17 cellular contexts compared by ENCODE assay signal in genomic region chr6:145155411-145155810, GRCh38.
DNase-seq lines count a peak whose midpoint lies in the region; ATAC-seq and TF ChIP-seq lines count a peak whose summit lies in the region.
"Had no signal": no experiment of that assay in that cellular context is flagged by ENCODE, and none has a peak within 500 bp of the region (broad histone marks: within the 10 kb centered on the region; RNA-seq: fewer than 3 reads in every experiment).

No MANE protein-coding gene starts in this region.

- H2AFZ ChIP-seq in IMR-90 (replicated peaks; ENCODE audit: low read length, poor library complexity) = no peak overlapping the region

- H3K79me1 ChIP-seq in IMR-90 (ENCODE audit: low read depth in 1 of 2, low read length in 2 of 2) = no peaks in the 10 kb centered on the region

- H3K14ac ChIP-seq in IMR-90 (replicated peaks; ENCODE audit: low read depth, low read length) = no peak overlapping the region

- dilution Hi-C loops in IMR-90 (cut with HindIII; ENCODE audit: low sequenced_read_pairs, unreplicated experiment) = no loop called here

- no peak overlapping the region for H3K4me3 ChIP-seq in IMR-90 (ENCODE audit: insufficient read depth, low read depth, low read length)
- H3K4me3 ChIP-seq in astrocyte of the spinal cord (ENCODE audit: low read depth, low read length) = no peak overlapping the region
- H3K4me3 ChIP-seq: MG63 had no signal

- no peak overlapping the region for H2BK120ac ChIP-seq in IMR-90 (ENCODE audit: low read depth, low read length)

- in situ Hi-C loops in IMR-90 (cut with MboI; ENCODE audit: low sequenced_read_pairs) (no loop called here), astrocyte of the spinal cord (cut with HindIII; ENCODE audit: low sequenced_read_pairs) (no loop called here)

- no peak overlapping the region for H2BK20ac ChIP-seq in IMR-90 (ENCODE audit: low read depth, low read length)

- TF ChIP-seq CTCF in IMR-90 (conservative IDR thresholded peaks at IDR 0.05; ENCODE audit: low read depth, low read length) (no peak), astrocyte of the spinal cord (IDR thresholded peaks at IDR 0.05; ENCODE audit: low read depth, low read length) (no peak)

- BruUV-seq in IMR-90 (replicated peaks; lab: Mats Ljungman, UMichigan) = no TSS peak

- no peak overlapping the region for H2AK9ac ChIP-seq in IMR-90 (replicated peaks; ENCODE audit: low read depth, low read length, poor library complexity)

- no peaks in the 10 kb centered on the region for H3K36me3 ChIP-seq in IMR-90 (ENCODE audit: control insufficient read depth, insufficient read depth, low read length)
- H3K36me3 ChIP-seq: MG63 had no signal

- H3K27ac ChIP-seq in IMR-90 (ENCODE audit: insufficient read depth, low read length) = no peak overlapping the region
- H3K27ac ChIP-seq: C4-2B, KMS-11 had no signal

- H3K4me2 ChIP-seq in IMR-90 (ENCODE audit: low read depth, low read length) = no peak overlapping the region
- H3K4me2 ChIP-seq: KMS-11 had no signal

- H3K4ac ChIP-seq in IMR-90 (ENCODE audit: low read depth, low read length) = no peak overlapping the region

- no peak overlapping the region for H3K23ac ChIP-seq in IMR-90 (ENCODE audit: low read depth, low read length)

- ATAC-seq in IMR-90 (ENCODE audit: low read depth) = no peak
- no peak for ATAC-seq in HG02623 (IDR thresholded peaks at IDR 0.05; ENCODE audit: unreplicated experiment)
- no peak for ATAC-seq in GM18498 (IDR thresholded peaks at IDR 0.05; ENCODE audit: unreplicated experiment)
- ATAC-seq: HepG2, Panc1 had no signal

- POLR2A ChIA-PET in IMR-90 (lab: Charles Lee; ENCODE audit: unreplicated experiment) = no interaction called here

- peaks cover 6% of the 10 kb centered on the region for H3K9me3 ChIP-seq in IMR-90 (ENCODE audit: control insufficient read depth, insufficient read depth, low read length)

- WGBS in IMR-90 (ENCODE audit: extremely low coverage in 2 of 2, insufficient read length in 1 of 2), 2 experiments = no CpG with 5 or more reads among the region's 1 CpG

- H4K5ac ChIP-seq in IMR-90 (ENCODE audit: low read depth, low read length) = no peak overlapping the region

- no peak overlapping the region for H4K8ac ChIP-seq in IMR-90 (ENCODE audit: low read depth in 2 of 2, low read length in 2 of 2)

- no peak overlapping the region for H2AK5ac ChIP-seq in IMR-90 (ENCODE audit: low read depth, low read length)

- TF ChIP-seq POLR2A in IMR-90 (IDR thresholded peaks at IDR 0.05; ENCODE audit: low read depth, low read length) = no peak

- no peaks in the 10 kb centered on the region for H3K4me1 ChIP-seq in IMR-90 (ENCODE audit: control insufficient read depth, insufficient read depth, low read length)
- H3K4me1 ChIP-seq: Caco-2 had no signal

- no peak overlapping the region for H2BK15ac ChIP-seq in IMR-90 (ENCODE audit: low read depth, low read length)

- H3K9me1 ChIP-seq in IMR-90 (ENCODE audit: insufficient read depth, low read length) = no peaks in the 10 kb centered on the region

- H3K27me3 ChIP-seq in IMR-90 (ENCODE audit: control insufficient read depth, insufficient read depth, low read length) = no peaks in the 10 kb centered on the region
- H3K27me3 ChIP-seq: MG63 had no signal

- intact Hi-C loops in IMR-90 (cut with micrococcal nuclease) = no loop called here

- H4K91ac ChIP-seq in IMR-90 (ENCODE audit: insufficient read depth, low read depth, low read length) = no peak overlapping the region

- H3K9ac ChIP-seq in IMR-90 (ENCODE audit: low read depth, low read length) = no peak overlapping the region
- H3K9ac ChIP-seq: KMS-11 had no signal

- peak; percentile 23 for DNase-seq in EL
- DNase-seq in IMR-90 = peak; percentile 5
- peak; percentile 20 for DNase-seq in astrocyte of the spinal cord (ENCODE audit: low read depth, low spot score)
- DNase-seq in iris pigment epithelial cell (ENCODE audit: low read depth) = peak; percentile 6
- no peak for DNase-seq in COLO668 (lab: John Stamatoyannopoulos, UW; ENCODE audit: unreplicated experiment)
- DNase-seq: Caco-2, NCI-H1092, NCI-H146, NCI-H2081, NCI-H510A treated with DMSO at 0.1 percent for 48 hours had no signal

- H2BK5ac ChIP-seq in IMR-90 (ENCODE audit: low read depth, low read length, poor library complexity, severe bottlenecking) = no peak overlapping the region

- TF ChIP-seq RAD21 in IMR-90 (IDR thresholded peaks at IDR 0.05; ENCODE audit: low read length) = no peak

- CTCF ChIA-PET in IMR-90 (lab: Yijun Ruan, JAX) = no interaction called here

- H4K20me1 ChIP-seq in IMR-90 (ENCODE audit: insufficient read depth, low read length) = no peaks in the 10 kb centered on the region

- no peak overlapping the region for H3K18ac ChIP-seq in IMR-90 (ENCODE audit: low read depth, low read length)

- H3K56ac ChIP-seq in IMR-90 (ENCODE audit: extremely low read depth, insufficient read depth, low read length) = no peak overlapping the region

TF ChIP-seq in IMR-90, 13 proteins besides CTCF, POLR2A, EP300 and RAD21:
- TF ChIP-seq CHD1 (IDR thresholded peaks at IDR 0.05; ENCODE audit: low read depth, low read length) (no peak), BHLHE40 (IDR thresholded peaks at IDR 0.05; ENCODE audit: low read depth, low read length) (no peak), MAFK (IDR thresholded peaks at IDR 0.05; ENCODE audit: low read depth, low read length) (no peak), MAZ (IDR thresholded peaks at IDR 0.05; ENCODE audit: borderline replicate concordance, low read depth, low read length) (no peak), FOS (IDR thresholded peaks at IDR 0.05; ENCODE audit: low read depth, low read length) (no peak), ELK1 (IDR thresholded peaks at IDR 0.05; ENCODE audit: borderline replicate concordance, low read depth, low read length) (no peak), RFX5 (IDR thresholded peaks at IDR 0.05; ENCODE audit: low read depth, low read length) (no peak), RCOR1 (IDR thresholded peaks at IDR 0.05; ENCODE audit: insufficient replicate concordance, low read length) (no peak), SMC3 (IDR thresholded peaks at IDR 0.05; ENCODE audit: low read depth, low read length) (no peak), NFE2L2 (IDR thresholded peaks at IDR 0.05; ENCODE audit: low read depth, low read length) (no peak), CEBPB (IDR thresholded peaks at IDR 0.05; ENCODE audit: low read depth, low read length) (no peak), USF2 (IDR thresholded peaks at IDR 0.05; ENCODE audit: low read depth, low read length) (no peak), MXI1 (IDR thresholded peaks at IDR 0.05; ENCODE audit: borderline replicate concordance, low read depth, low read length) (no peak)
TF ChIP-seq in IMR-90: peak in this region for 0.
